In the genomic region with DNA sequence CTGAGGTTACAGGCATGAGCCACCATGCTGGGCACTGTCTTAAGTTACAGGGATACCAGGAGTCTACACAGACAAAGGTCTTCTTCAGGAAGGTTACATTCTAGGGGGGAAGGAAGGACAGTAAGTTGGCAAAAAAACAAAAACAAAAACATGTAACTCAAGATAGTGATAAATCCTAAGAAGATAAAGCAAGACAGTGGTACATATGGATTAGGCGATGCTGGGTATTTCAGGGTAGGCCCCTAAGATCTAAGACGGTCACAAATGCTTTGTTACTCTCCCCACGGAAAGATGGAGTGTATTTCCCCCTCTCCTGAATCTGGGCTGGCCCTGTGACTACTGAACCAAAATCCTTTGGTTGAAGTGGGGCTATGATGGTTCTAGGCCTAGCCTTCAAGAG, we compare ENCODE assay signal across 1 cellular context.
TF ChIP-seq lines count a peak whose summit lies in the region.

No MANE protein-coding gene starts in this region.

TF ChIP-seq in HEK293, 187 proteins besides CTCF, POLR2A, EP300 and RAD21:
- TF ChIP-seq PRDM10 (tag by site-specific recombination; IDR thresholded peaks at IDR 0.05) (peak; percentile 77), ZNF362 (tag by site-specific recombination; IDR thresholded peaks at IDR 0.05) (no peak), KLF7 (tag by site-specific recombination; IDR thresholded peaks at IDR 0.05; ENCODE audit: borderline replicate concordance) (no peak), ZNF677 (tag by site-specific recombination; IDR thresholded peaks at IDR 0.05) (no peak), ZSCAN23 (tag by site-specific recombination; IDR thresholded peaks at IDR 0.05) (no peak)
TF ChIP-seq in HEK293: peak in this region for 1.
